ENCODE assay signal across 1 cellular context in the genomic region with DNA sequence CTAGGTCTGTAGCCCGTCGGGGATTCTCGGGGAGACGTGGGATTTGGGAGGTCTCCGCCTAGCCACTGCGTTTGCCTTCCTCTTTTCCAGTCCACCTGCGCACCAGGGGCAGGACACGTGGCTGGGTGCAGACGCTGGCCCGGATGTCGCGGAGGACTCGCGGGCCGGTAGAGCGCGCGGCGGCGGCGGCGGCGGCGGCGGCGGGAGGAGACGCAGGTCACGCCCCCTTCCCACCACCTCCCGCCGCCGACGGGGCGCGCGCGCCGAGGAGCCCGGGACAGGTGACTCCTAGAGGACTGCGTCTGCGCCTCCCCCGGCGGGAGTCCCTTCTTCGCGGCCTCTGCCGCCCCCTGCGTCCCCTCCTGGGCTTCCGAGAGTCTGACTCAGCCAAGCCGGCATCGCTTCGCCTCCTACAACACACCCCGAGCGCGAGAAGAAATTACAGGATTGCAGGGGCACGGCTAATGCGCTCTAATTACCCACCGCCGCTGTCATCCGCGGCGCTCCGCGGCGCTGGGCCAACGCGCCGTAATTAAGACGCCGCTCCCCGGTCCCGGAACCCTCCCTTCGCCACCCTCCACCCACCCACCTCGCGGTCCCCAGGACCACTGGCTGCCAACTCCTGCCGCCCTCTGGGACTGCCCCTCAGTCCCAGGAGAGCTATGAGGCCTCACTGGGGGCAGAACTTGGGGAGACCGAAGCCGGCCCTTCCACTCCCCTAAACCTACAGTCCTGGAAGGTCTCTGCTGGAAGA.
TF ChIP-seq lines count a peak whose summit lies in the region.

No MANE protein-coding gene starts in this region.

TF ChIP-seq in GM12878, 131 proteins besides CTCF, POLR2A, EP300 and RAD21 (continued from another document):
- TF ChIP-seq, protein P1, sequence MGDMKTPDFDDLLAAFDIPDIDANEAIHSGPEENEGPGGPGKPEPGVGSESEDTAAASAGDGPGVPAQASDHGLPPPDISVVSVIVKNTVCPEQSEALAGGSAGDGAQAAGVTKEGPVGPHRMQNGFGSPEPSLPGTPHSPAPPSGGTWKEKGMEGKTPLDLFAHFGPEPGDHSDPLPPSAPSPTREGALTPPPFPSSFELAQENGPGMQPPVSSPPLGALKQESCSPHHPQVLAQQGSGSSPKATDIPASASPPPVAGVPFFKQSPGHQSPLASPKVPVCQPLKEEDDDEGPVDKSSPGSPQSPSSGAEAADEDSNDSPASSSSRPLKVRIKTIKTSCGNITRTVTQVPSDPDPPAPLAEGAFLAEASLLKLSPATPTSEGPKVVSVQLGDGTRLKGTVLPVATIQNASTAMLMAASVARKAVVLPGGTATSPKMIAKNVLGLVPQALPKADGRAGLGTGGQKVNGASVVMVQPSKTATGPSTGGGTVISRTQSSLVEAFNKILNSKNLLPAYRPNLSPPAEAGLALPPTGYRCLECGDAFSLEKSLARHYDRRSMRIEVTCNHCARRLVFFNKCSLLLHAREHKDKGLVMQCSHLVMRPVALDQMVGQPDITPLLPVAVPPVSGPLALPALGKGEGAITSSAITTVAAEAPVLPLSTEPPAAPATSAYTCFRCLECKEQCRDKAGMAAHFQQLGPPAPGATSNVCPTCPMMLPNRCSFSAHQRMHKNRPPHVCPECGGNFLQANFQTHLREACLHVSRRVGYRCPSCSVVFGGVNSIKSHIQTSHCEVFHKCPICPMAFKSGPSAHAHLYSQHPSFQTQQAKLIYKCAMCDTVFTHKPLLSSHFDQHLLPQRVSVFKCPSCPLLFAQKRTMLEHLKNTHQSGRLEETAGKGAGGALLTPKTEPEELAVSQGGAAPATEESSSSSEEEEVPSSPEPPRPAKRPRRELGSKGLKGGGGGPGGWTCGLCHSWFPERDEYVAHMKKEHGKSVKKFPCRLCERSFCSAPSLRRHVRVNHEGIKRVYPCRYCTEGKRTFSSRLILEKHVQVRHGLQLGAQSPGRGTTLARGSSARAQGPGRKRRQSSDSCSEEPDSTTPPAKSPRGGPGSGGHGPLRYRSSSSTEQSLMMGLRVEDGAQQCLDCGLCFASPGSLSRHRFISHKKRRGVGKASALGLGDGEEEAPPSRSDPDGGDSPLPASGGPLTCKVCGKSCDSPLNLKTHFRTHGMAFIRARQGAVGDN (IDR thresholded peaks at IDR 0.05): peak; percentile 100
- no peak for TF ChIP-seq SMAD5 (IDR thresholded peaks at IDR 0.05; ENCODE audit: low read depth)
- peak; percentile 64 for TF ChIP-seq LARP7 (IDR thresholded peaks at IDR 0.05)
- TF ChIP-seq, protein P2, sequence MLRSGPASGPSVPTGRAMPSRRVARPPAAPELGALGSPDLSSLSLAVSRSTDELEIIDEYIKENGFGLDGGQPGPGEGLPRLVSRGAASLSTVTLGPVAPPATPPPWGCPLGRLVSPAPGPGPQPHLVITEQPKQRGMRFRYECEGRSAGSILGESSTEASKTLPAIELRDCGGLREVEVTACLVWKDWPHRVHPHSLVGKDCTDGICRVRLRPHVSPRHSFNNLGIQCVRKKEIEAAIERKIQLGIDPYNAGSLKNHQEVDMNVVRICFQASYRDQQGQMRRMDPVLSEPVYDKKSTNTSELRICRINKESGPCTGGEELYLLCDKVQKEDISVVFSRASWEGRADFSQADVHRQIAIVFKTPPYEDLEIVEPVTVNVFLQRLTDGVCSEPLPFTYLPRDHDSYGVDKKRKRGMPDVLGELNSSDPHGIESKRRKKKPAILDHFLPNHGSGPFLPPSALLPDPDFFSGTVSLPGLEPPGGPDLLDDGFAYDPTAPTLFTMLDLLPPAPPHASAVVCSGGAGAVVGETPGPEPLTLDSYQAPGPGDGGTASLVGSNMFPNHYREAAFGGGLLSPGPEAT (IDR thresholded peaks at IDR 0.05; ENCODE audit: low read depth): no peak; the same call in 1 of the 2 replicates
- TF ChIP-seq ZNF24 (IDR thresholded peaks at IDR 0.05): 0 out of 2 replicates have a peak, but pooled peaks have one; percentile 45
- TF ChIP-seq EED (IDR thresholded peaks at IDR 0.05; ENCODE audit: low read depth): no peak
- TF ChIP-seq SIX5 (IDR thresholded peaks at IDR 0.05; ENCODE audit: low read depth, low read length, severe bottlenecking): no peak
- TF ChIP-seq BACH1 (IDR thresholded peaks at IDR 0.05; ENCODE audit: borderline replicate concordance): peak; percentile 56
- peak; percentile 78 for TF ChIP-seq DPF2 (IDR thresholded peaks at IDR 0.05)
- peak; percentile 33 for TF ChIP-seq RELA (IDR thresholded peaks at IDR 0.05; ENCODE audit: borderline replicate concordance, partially characterized antibody)
- TF ChIP-seq, protein P3, sequence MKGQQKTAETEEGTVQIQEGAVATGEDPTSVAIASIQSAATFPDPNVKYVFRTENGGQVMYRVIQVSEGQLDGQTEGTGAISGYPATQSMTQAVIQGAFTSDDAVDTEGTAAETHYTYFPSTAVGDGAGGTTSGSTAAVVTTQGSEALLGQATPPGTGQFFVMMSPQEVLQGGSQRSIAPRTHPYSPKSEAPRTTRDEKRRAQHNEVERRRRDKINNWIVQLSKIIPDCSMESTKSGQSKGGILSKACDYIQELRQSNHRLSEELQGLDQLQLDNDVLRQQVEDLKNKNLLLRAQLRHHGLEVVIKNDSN (IDR thresholded peaks at IDR 0.05; ENCODE audit: borderline replicate concordance, extremely low read length, insufficient read depth, low read depth, low read length): peak; percentile 38
- no peak; the same call in 1 of the 2 replicates for TF ChIP-seq USF2 (IDR thresholded peaks at IDR 0.05; ENCODE audit: borderline replicate concordance, low read depth, low read length)
- 0 out of 2 replicates have a peak, but pooled peaks have one; percentile 41 for TF ChIP-seq ZNF207 (IDR thresholded peaks at IDR 0.05; ENCODE audit: borderline replicate concordance)
- no peak for TF ChIP-seq HDAC2 (IDR thresholded peaks at IDR 0.05)
- no peak for TF ChIP-seq GABPA (IDR thresholded peaks at IDR 0.05; ENCODE audit: low read depth)
- TF ChIP-seq CBX5 (IDR thresholded peaks at IDR 0.05; ENCODE audit: low read depth): no peak
- no peak for TF ChIP-seq TBL1XR1 (IDR thresholded peaks at IDR 0.05; ENCODE audit: low read depth, low read length)
- TF ChIP-seq SPI1 (IDR thresholded peaks at IDR 0.05; ENCODE audit: borderline replicate concordance, insufficient read depth, low read depth, low read length): peak; percentile 68; the same call in 1 of the 2 replicates
